In the genomic region with DNA sequence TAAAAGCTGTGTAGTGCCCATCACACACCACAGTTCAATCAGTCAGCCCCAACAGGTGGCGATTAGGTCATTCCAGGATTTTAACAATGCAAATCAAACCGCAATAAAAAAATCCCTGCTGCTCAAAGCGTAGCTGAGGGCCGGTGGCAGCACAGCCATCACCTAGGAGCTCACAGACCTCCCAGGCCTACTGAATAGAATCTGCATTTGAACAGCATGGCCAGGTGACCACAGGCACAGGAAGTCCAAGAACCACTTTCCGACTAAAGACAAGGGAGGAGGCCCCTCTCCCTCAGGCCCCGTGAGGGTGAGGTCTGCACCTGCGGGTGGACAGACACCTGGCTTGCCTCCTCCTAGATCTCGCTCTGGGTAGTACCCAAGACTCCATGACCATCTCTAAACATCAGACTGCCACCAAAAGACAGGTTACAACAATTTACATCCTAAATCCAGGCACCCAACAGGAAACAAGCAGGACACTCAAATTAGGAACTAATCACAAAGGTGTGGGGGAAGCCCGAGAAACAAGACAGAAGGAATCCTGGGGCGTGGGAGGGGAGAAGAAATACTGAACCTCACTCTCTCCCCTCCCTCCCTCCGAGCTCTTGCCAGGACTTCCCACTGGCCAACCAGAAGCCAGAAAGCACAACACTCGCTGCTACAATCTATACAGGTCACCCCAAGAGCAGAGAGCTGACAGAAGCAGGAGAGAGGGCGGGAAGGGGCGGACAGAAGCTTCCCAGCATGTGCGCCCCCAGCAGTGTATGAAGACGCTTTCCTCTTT, we compare ENCODE assay signal across 9 cellular contexts. TPM values are rescaled to one million over a fixed set of nuclear protein-coding genes. Genes with fewer than 3 reads are reported as not detected.
DNase-seq lines count a peak whose midpoint lies in the region; ATAC-seq and TF ChIP-seq lines count a peak whose summit lies in the region.
"Had no signal": no experiment of that assay in that cellular context is flagged by ENCODE, and none has a peak within 500 bp of the region (broad histone marks: within the 10 kb centered on the region; RNA-seq: fewer than 3 reads in every experiment).

No MANE protein-coding gene starts in this region.

- peak overlapping the region; percentile 90 for H3K27ac Mint-ChIP-seq in osteocyte (ENCODE audit: unreplicated experiment)
- H3K27ac Mint-ChIP-seq in activated naive CD4-positive, alpha-beta T cell treated with anti-CD3 and anti-CD28 coated beads, Interleukin-2, amount 10 ng/mL, durations not matched to agents 7 days and 5 days, result no peak overlapping the region
- H3K27ac Mint-ChIP-seq in activated T-cell treated with anti-CD3 and anti-CD28 coated beads, Interleukin-2, amount 50 U/mL, for 72 hours, result no peak overlapping the region

- TF ChIP-seq CTCF in osteocyte (IDR thresholded peaks at IDR 0.05), result no peak

- no peaks in the 10 kb centered on the region for H3K27me3 Mint-ChIP-seq in osteocyte (ENCODE audit: unreplicated experiment)
- H3K27me3 Mint-ChIP-seq in activated naive CD4-positive, alpha-beta T cell treated with anti-CD3 and anti-CD28 coated beads, Interleukin-2, amount 10 ng/mL, durations not matched to agents 7 days and 5 days, result no peaks in the 10 kb centered on the region
- H3K27me3 Mint-ChIP-seq in activated T-cell treated with anti-CD3 and anti-CD28 coated beads, Interleukin-2, amount 50 U/mL, for 72 hours (ENCODE audit: low read depth), result no peaks in the 10 kb centered on the region

- H3K4me3 Mint-ChIP-seq in osteocyte (ENCODE audit: unreplicated experiment), result no peak overlapping the region
- no peak overlapping the region for H3K4me3 Mint-ChIP-seq in activated naive CD4-positive, alpha-beta T cell treated with anti-CD3 and anti-CD28 coated beads, Interleukin-2, amount 10 ng/mL, durations not matched to agents 7 days and 5 days
- no peak overlapping the region for H3K4me3 Mint-ChIP-seq in activated T-cell treated with anti-CD3 and anti-CD28 coated beads, Interleukin-2, amount 50 U/mL, for 72 hours

- peaks cover 17% of the 10 kb centered on the region for H3K36me3 Mint-ChIP-seq in osteocyte (ENCODE audit: unreplicated experiment)
- no peaks in the 10 kb centered on the region for H3K36me3 Mint-ChIP-seq in activated naive CD4-positive, alpha-beta T cell treated with anti-CD3 and anti-CD28 coated beads, Interleukin-2, amount 10 ng/mL, durations not matched to agents 7 days and 5 days
- H3K36me3 Mint-ChIP-seq in activated T-cell treated with anti-CD3 and anti-CD28 coated beads, Interleukin-2, amount 50 U/mL, for 72 hours (ENCODE audit: insufficient read depth in 2 of 2), result peaks cover 0 to 2% of the 10 kb centered on the region in 2 donors

- peaks cover 69% of the 10 kb centered on the region for H3K4me1 Mint-ChIP-seq in osteocyte (ENCODE audit: unreplicated experiment)
- peaks cover 7% of the 10 kb centered on the region for H3K4me1 Mint-ChIP-seq in activated naive CD4-positive, alpha-beta T cell treated with anti-CD3 and anti-CD28 coated beads, Interleukin-2, amount 10 ng/mL, durations not matched to agents 7 days and 5 days
- H3K4me1 Mint-ChIP-seq in activated T-cell treated with anti-CD3 and anti-CD28 coated beads, Interleukin-2, amount 50 U/mL, for 72 hours (ENCODE audit: low read depth), result peaks cover 54% of the 10 kb centered on the region

- H3K9me3 Mint-ChIP-seq in osteocyte (ENCODE audit: unreplicated experiment), result no peaks in the 10 kb centered on the region
- H3K9me3 Mint-ChIP-seq in activated naive CD4-positive, alpha-beta T cell treated with anti-CD3 and anti-CD28 coated beads, Interleukin-2, amount 10 ng/mL, durations not matched to agents 7 days and 5 days, result no peaks in the 10 kb centered on the region
- H3K9me3 Mint-ChIP-seq in activated T-cell treated with anti-CD3 and anti-CD28 coated beads, Interleukin-2, amount 50 U/mL, for 72 hours, result no peaks in the 10 kb centered on the region

- peak; percentile 33 for ATAC-seq in GM18858 (IDR thresholded peaks at IDR 0.05; ENCODE audit: unreplicated experiment)
- ATAC-seq in HG02870 (IDR thresholded peaks at IDR 0.05; ENCODE audit: unreplicated experiment), result peak; percentile 49
- ATAC-seq in activated T-cell treated with anti-CD3 and anti-CD28 coated beads, Interleukin-2, amount 50 U/mL, for 72 hours (replicated peaks in 1 of 2), result no peak

- DNase-seq in amniotic epithelial cell (ENCODE audit: low read depth) (peak; percentile 28), osteocyte (ENCODE audit: extremely low spot score, unreplicated experiment) (no peak), medulla oblongata (ENCODE audit: extremely low spot score) (no peak), KG1 (lab: John Stamatoyannopoulos, UW) (no peak)
- no peak for DNase-seq in activated naive CD4-positive, alpha-beta T cell treated with anti-CD3 and anti-CD28 coated beads, Interleukin-2, amount 10 ng/mL, durations not matched to agents 7 days and 5 days
- no peak for DNase-seq in activated T-cell treated with anti-CD3 and anti-CD28 coated beads, Interleukin-2, amount 50 U/mL, for 72 hours
- DNase-seq: MG63 had no signal

- CTCF ChIA-PET in activated naive CD4-positive, alpha-beta T cell treated with anti-CD3 and anti-CD28 coated beads, Interleukin-2, amount 10 ng/mL, durations not matched to agents 7 days and 5 days (lab: Charles Lee), result no interaction called here

RNA-seq across cellular contexts. Expression of a gene that starts 19.2 kb away (rescaled TPM):
- 68.8 and 69.5 TPM in 2 replicates for total RNA-seq in osteocyte
- 10 to 100 TPM; 37.0 to 46.6 TPM for total RNA-seq in activated T-cell treated with anti-CD3 and anti-CD28 coated beads, Interleukin-2, amount 50 U/mL, for 72 hours

Comparison
In these comparisons a context has a peak if more than half of its experiments do, and no peak if none do; other contexts are left out.
1. ATAC-seq: peak in GM18858 (single experiment) and HG02870 (single experiment); none in activated T-cell treated with anti-CD3 and anti-CD28 coated beads, Interleukin-2, amount 50 U/mL, for 72 hours (0 of 2).